In the genomic region with DNA sequence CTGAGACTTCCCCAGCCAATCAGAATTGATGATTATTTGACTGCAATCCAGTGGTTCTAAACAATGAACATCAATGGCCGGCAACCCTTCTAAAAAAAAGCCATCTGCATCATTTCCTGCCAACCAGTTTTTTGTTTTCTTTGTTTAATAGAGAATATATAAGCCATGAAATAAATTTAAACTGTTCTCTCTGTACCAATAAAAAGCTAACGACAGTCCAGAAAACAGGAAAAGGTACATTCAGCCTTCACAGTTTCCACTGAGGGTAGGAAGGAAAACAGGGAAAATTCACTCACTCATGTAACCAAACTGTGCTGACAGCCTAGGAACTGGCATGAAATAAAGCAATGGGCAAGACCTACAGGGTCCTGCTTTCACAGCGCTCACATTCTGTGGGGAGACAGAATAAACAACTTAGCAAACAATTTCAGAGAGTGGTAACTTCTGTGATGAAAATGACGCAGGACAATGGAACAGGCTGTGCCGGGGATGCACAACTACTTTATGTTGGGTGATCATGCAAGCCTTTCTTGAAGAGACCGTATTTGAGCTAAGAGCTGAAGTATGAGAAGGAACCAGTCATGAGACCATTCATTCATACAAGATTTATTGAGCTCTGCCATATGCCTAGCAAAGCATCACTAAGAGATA, we compare ENCODE assay signal across 11 cellular contexts.
"Had no signal": no experiment of that assay in that cellular context is flagged by ENCODE, and none has a peak within 500 bp of the region (broad histone marks: within the 10 kb centered on the region; RNA-seq: fewer than 3 reads in every experiment).

No MANE protein-coding gene starts in this region.

- H3K4me3 ChIP-seq: dorsolateral prefrontal cortex, ovary had no signal

- H3K9me3 ChIP-seq: ovary had no signal

- H3K27me3 ChIP-seq: dorsolateral prefrontal cortex, foreskin keratinocyte, ovary had no signal

- H3K4me1 ChIP-seq: foreskin keratinocyte had no signal

- DNase-seq: activated gamma-delta T cell treated with Interleukin-2 at 50 U/mL for 16 hours; activated naive CD8-positive, alpha-beta T cell treated with anti-CD3 and anti-CD28 coated beads for 36 hours; activated T-cell treated with anti-CD3 and anti-CD28 coated beads, Interleukin-2, amount 50 U/mL, for 4 hours; dorsolateral prefrontal cortex; foreskin keratinocyte; mammary epithelial cell; ovary; retina; stimulated activated naive B cell treated with anti-CD40 and anti-IgM and Interleukin-4, amounts not matched to agents 10 μg/mL and 1 μg/mL and 100 μg/mL, for 72 hours; T-helper 2 cell had no signal

- H3K36me3 ChIP-seq: ovary had no signal

- ATAC-seq: activated CD4-positive, CD25-positive, alpha-beta regulatory T cell treated with anti-CD3 and anti-CD28 coated beads, Interleukin-2, amount 50 U/mL, for 24 hours; activated T-cell treated with anti-CD3 and anti-CD28 coated beads, Interleukin-2, amount 50 U/mL, for 4 hours; foreskin keratinocyte; stimulated activated naive B cell treated with anti-CD40 and anti-IgM and Interleukin-4, amounts not matched to agents 10 μg/mL and 1 μg/mL and 100 μg/mL, for 72 hours had no signal

- H3K27ac ChIP-seq: foreskin keratinocyte, ovary had no signal
